ENCODE assay signal across 8 cellular contexts in genomic region chr16:89949121-89949742, GRCh38. TPM values are rescaled to one million over a fixed set of nuclear protein-coding genes. Genes with fewer than 3 reads are reported as not detected.
DNase-seq lines count a peak whose midpoint lies in the region; ATAC-seq and TF ChIP-seq lines count a peak whose summit lies in the region.

No MANE protein-coding gene starts in this region.

- H3K18ac ChIP-seq in mesenchymal stem cell (ENCODE audit: low read depth in 1 of 2, low read length in 2 of 2): no peak overlapping the region

- H3K4me2 ChIP-seq in mesenchymal stem cell (ENCODE audit: low read length, poor library complexity, severe bottlenecking): peak overlapping the region; percentile 93

- intact Hi-C loops in heart left ventricle (cut with DNase I): no loop called here
- intact Hi-C loops in left cardiac atrium (cut with DNase I): no loop called here

- H3K4me1 ChIP-seq in heart left ventricle (peaks cover 0 to 22% (median 14%) of the 10 kb centered on the region in 12 donors), mesenchymal stem cell (ENCODE audit: control insufficient read depth, insufficient read depth, low read depth, low read length) (peaks cover 15% of the 10 kb centered on the region), urinary bladder (ENCODE audit: insufficient read depth) (no peaks in the 10 kb centered on the region)

- H2BK5ac ChIP-seq in mesenchymal stem cell (ENCODE audit: low read depth, low read length, poor library complexity, severe bottlenecking): no peak overlapping the region

- H2BK120ac ChIP-seq in mesenchymal stem cell (ENCODE audit: low read depth, low read length): no peak overlapping the region

- DNase-seq in heart left ventricle (peak in 1 of 5 donors; percentile 63), left cardiac atrium (no peak), mesenchymal stem cell (no peak), anterior cingulate cortex (lab: John Stamatoyannopoulos, UW) (no peak), NCI-H1694 treated with DMSO at 0.1 percent for 48 hours (lab: John Stamatoyannopoulos, UW) (no peak), NOMO-1 treated with dmso at 0.1 percent for 144 hours (lab: John Stamatoyannopoulos, UW; ENCODE audit: unreplicated experiment) (no peak)

- 20 to 73% (median 34%) methylated on average over 12 to 55 of the region's 55 CpGs for WGBS in heart left ventricle, 4 donors
- 28% methylated on average over 42 of the region's 55 CpGs for WGBS in mesenchymal stem cell
- 23% methylated on average over 55 of the region's 55 CpGs for WGBS in urinary bladder

- peak overlapping the region in 1 of 2 experiments; percentile 81 for H3K4ac ChIP-seq in mesenchymal stem cell (ENCODE audit: low read depth in 1 of 2, low read length in 2 of 2)

- H3K79me1 ChIP-seq in mesenchymal stem cell (replicated peaks; ENCODE audit: low read length, poor library complexity, severe bottlenecking): peaks cover 29% of the 10 kb centered on the region

- TF ChIP-seq POLR2A in heart left ventricle (IDR thresholded peaks at IDR 0.05): no peak

- H3K14ac ChIP-seq in mesenchymal stem cell (ENCODE audit: low read length in 2 of 2): no peak overlapping the region

- H3K4me1 Mint-ChIP-seq in brain: peaks cover 16% of the 10 kb centered on the region

- H3K27me3 ChIP-seq in heart left ventricle (peaks cover 0 to 12% (median 0%) of the 10 kb centered on the region in 9 donors), mesenchymal stem cell (ENCODE audit: control insufficient read depth in 1 of 2, insufficient read depth in 1 of 2, low read length in 2 of 2) (peaks cover 0 to 9% of the 10 kb centered on the region in 2 experiments)

- H3K23ac ChIP-seq in mesenchymal stem cell (ENCODE audit: low read length in 2 of 2): peak overlapping the region in 1 of 2 experiments; percentile 34

- no peak for TF ChIP-seq CTCF in heart left ventricle (IDR thresholded peaks at IDR 0.05)
- TF ChIP-seq CTCF in brain (conservative IDR thresholded peaks at IDR 0.05): no peak

- H2AFZ ChIP-seq in mesenchymal stem cell (ENCODE audit: low read depth, low read length): no peak overlapping the region

- H3K36me3 Mint-ChIP-seq in brain: no peaks in the 10 kb centered on the region

- no peaks in the 10 kb centered on the region for H3K9me3 ChIP-seq in heart left ventricle
- H3K9me3 ChIP-seq in mesenchymal stem cell (ENCODE audit: control insufficient read depth, low read length): no peaks in the 10 kb centered on the region

- peak overlapping the region in 11 of 12 donors; percentile 27 to 68 (median 61) for H3K4me3 ChIP-seq in heart left ventricle
- peak overlapping the region; percentile 69 to 84 for H3K4me3 ChIP-seq in mesenchymal stem cell (ENCODE audit: insufficient read depth in 1 of 2, low read depth in 1 of 2, low read length in 2 of 2)
- peak overlapping the region; percentile 66 for H3K4me3 ChIP-seq in urinary bladder (ENCODE audit: low read depth, low read length)

- ATAC-seq in heart left ventricle (peak in 1 of 4 donors; percentile 3), left cardiac atrium (no peak)

- H3K36me3 ChIP-seq in heart left ventricle: no peaks in the 10 kb centered on the region
- H3K36me3 ChIP-seq in mesenchymal stem cell (ENCODE audit: control insufficient read depth in 1 of 2, insufficient read depth in 2 of 2, low read depth in 1 of 2, low read length in 2 of 2): peaks cover under 1 to 13% of the 10 kb centered on the region in 2 experiments
- H3K36me3 ChIP-seq in urinary bladder (ENCODE audit: insufficient read depth): no peaks in the 10 kb centered on the region

- H3K27ac Mint-ChIP-seq in brain: peak overlapping the region in 4 of 5 experiments; percentile 29 to 76 (median 70)

- H2AK5ac ChIP-seq in mesenchymal stem cell (ENCODE audit: low read length, severe bottlenecking): no peak overlapping the region

- H3K4me3 Mint-ChIP-seq in brain: peak overlapping the region; percentile 82 to 90 (median 85)

- H4K8ac ChIP-seq in mesenchymal stem cell (ENCODE audit: low read length): peak overlapping the region; percentile 63

- H3K27ac ChIP-seq in heart left ventricle (peak overlapping the region in 5 of 12 donors; percentile 28 to 68 (median 38)), mesenchymal stem cell (ENCODE audit: low read length, poor library complexity, severe bottlenecking) (no peak overlapping the region), urinary bladder (ENCODE audit: low read depth) (no peak overlapping the region)

- H3K9ac ChIP-seq in mesenchymal stem cell (ENCODE audit: low read length): peak overlapping the region; percentile 77

- no peaks in the 10 kb centered on the region for H3K9me3 Mint-ChIP-seq in brain

- no peak overlapping the region for H2BK15ac ChIP-seq in mesenchymal stem cell (ENCODE audit: low read depth, poor library complexity, severe bottlenecking)

- peak overlapping the region in 1 of 2 experiments; percentile 0 for H2BK12ac ChIP-seq in mesenchymal stem cell (ENCODE audit: low read length in 2 of 2)

- peak overlapping the region; percentile 25 for H4K91ac ChIP-seq in mesenchymal stem cell (ENCODE audit: low read length)

- peaks cover 7% of the 10 kb centered on the region for H3K27me3 Mint-ChIP-seq in brain

RNA-seq across cellular contexts. Expression of gene DEF8, which starts 0.7 kb away (rescaled TPM):
- 10 to 100 TPM; 29.0 to 89.3 (median 36.1) TPM for total RNA-seq in heart left ventricle
- 10 to 100 TPM; 57.1 to 68.8 TPM for polyA plus RNA-seq in heart left ventricle
- 10 to 100 TPM; 46.3 to 50.5 TPM for total RNA-seq in left cardiac atrium
- polyA plus RNA-seq in brain (ENCODE audit: insufficient read depth, low read depth, low replicate concordance): 58.6 TPM
- 68.5 TPM for polyA plus RNA-seq in mesenchymal stem cell (2013, experiment 1 of 2)
- 65.6 TPM for polyA plus RNA-seq in mesenchymal stem cell (2013, experiment 2 of 2)
- 27.5 TPM for total RNA-seq in urinary bladder
- polyA plus RNA-seq in urinary bladder: 84.4 TPM

RNA-seq across cellular contexts. Expression of gene TUBB3, which starts 26.1 kb away (rescaled TPM):
- total RNA-seq in heart left ventricle: 10 to 100 TPM in 2 of 9 donors, 1 to 10 TPM in 7; 1.2 to 18.1 (median 4.1) TPM
- polyA plus RNA-seq in heart left ventricle: 1 to 10 TPM in 1 of 2 donors, under 1 TPM in 1; 0.19 to 9.1 TPM
- total RNA-seq in left cardiac atrium: 1 to 10 TPM; 3.9 to 8.8 TPM
- 1,475 TPM for polyA plus RNA-seq in brain (ENCODE audit: insufficient read depth, low read depth, low replicate concordance)
- 136 TPM for polyA plus RNA-seq in mesenchymal stem cell (2013, experiment 1 of 2)
- polyA plus RNA-seq in mesenchymal stem cell (2013, experiment 2 of 2): 135 TPM
- total RNA-seq in urinary bladder: 28.0 TPM
- polyA plus RNA-seq in urinary bladder: 16.1 TPM

RNA-seq across cellular contexts. Expression of gene MC1R, which starts 30.6 kb away (rescaled TPM):
- total RNA-seq in heart left ventricle (1 to 10 TPM in 6 of 9 donors, under 1 TPM in 3; 0.42 to 2.1 (median 1.3) TPM), left cardiac atrium (1 to 10 TPM; 1.9 to 2.3 TPM), urinary bladder (3.8 TPM)
- polyA plus RNA-seq in heart left ventricle (1 to 10 TPM; 1.4 to 1.6 TPM), brain (ENCODE audit: insufficient read depth, low read depth, low replicate concordance) (2.1 TPM), urinary bladder (7.0 TPM)
- polyA plus RNA-seq in mesenchymal stem cell (2013, experiment 1 of 2): 5.5 TPM
- 5.1 TPM for polyA plus RNA-seq in mesenchymal stem cell (2013, experiment 2 of 2)
